ENCODE assay signal across 13 cellular contexts in genomic region chr4:152278172-152278504, GRCh38.
A peak's percentile ranks its signal among the peaks of the same experiment; 100 is the strongest.
DNase-seq lines count a peak whose midpoint lies in the region; ATAC-seq and TF ChIP-seq lines count a peak whose summit lies in the region.
"Had no signal": no experiment of that assay in that cellular context is flagged by ENCODE, and none has a peak within 500 bp of the region (broad histone marks: within the 10 kb centered on the region; RNA-seq: fewer than 3 reads in every experiment).

No MANE protein-coding gene starts in this region.

- no peak overlapping the region for H2AFZ ChIP-seq in osteoblast (ENCODE audit: low read length)
- H2AFZ ChIP-seq: GM23248 had no signal

- H3K27ac Mint-ChIP-seq in chondrocyte (ENCODE audit: unreplicated experiment), result no peak overlapping the region
- H3K27ac Mint-ChIP-seq: activated CD8-positive, alpha-beta T cell treated with anti-CD3 and anti-CD28 coated beads for 36 hours; T-cell had no signal

- peaks cover 9% of the 10 kb centered on the region for H3K27me3 Mint-ChIP-seq in chondrocyte (ENCODE audit: low read depth)
- H3K27me3 Mint-ChIP-seq: activated CD8-positive, alpha-beta T cell treated with anti-CD3 and anti-CD28 coated beads for 36 hours; CD4-positive, CD25-positive, alpha-beta regulatory T cell; T-cell had no signal

- DNase-seq in osteoblast (ENCODE audit: insufficient read length, low spot score, missing footprints) (peak; percentile 68), chondrocyte (ENCODE audit: low spot score) (no peak), MG63 (no peak), H4 (ENCODE audit: low spot score) (no peak), HEK293T (ENCODE audit: extremely low spot score) (no peak)
- DNase-seq: CD4-positive, CD25-positive, alpha-beta regulatory T cell; GM23248; T-cell had no signal

- no peaks in the 10 kb centered on the region for H3K79me2 ChIP-seq in osteoblast (ENCODE audit: insufficient read depth, low read length)

- no peaks in the 10 kb centered on the region for H3K4me1 ChIP-seq in osteoblast (ENCODE audit: insufficient read depth, low read length)

- peak; percentile 8 for ATAC-seq in GM19372 (IDR thresholded peaks at IDR 0.05; ENCODE audit: low read depth, unreplicated experiment)
- peak; percentile 37 for ATAC-seq in HG02678 (IDR thresholded peaks at IDR 0.05; ENCODE audit: unreplicated experiment)
- peak; percentile 30 for ATAC-seq in HG03520 (IDR thresholded peaks at IDR 0.05; ENCODE audit: unreplicated experiment)
- ATAC-seq: activated CD8-positive, alpha-beta T cell treated with anti-CD3 and anti-CD28 coated beads for 36 hours; T-cell had no signal

- H3K36me3 ChIP-seq in osteoblast (ENCODE audit: insufficient read depth, low read length) (no peaks in the 10 kb centered on the region), MG63 (no peaks in the 10 kb centered on the region)

- peaks cover 4% of the 10 kb centered on the region for H3K27me3 ChIP-seq in osteoblast (ENCODE audit: insufficient read depth, low read length)
- H3K27me3 ChIP-seq in MG63, result no peaks in the 10 kb centered on the region
- H3K27me3 ChIP-seq: dorsolateral prefrontal cortex had no signal

- H3K9me3 ChIP-seq in osteoblast (ENCODE audit: low read depth, low read length) (no peaks in the 10 kb centered on the region), MG63 (no peaks in the 10 kb centered on the region)

- no peak overlapping the region for H3K4me3 ChIP-seq in osteoblast (ENCODE audit: insufficient read depth, low read length)
- H3K4me3 ChIP-seq in MG63, result no peak overlapping the region
- H3K4me3 ChIP-seq: dorsolateral prefrontal cortex, GM23248 had no signal

- H4K20me1 ChIP-seq in osteoblast (ENCODE audit: insufficient read depth, low read length), result no peaks in the 10 kb centered on the region

- TF ChIP-seq CTCF in osteoblast (IDR thresholded peaks at IDR 0.05; ENCODE audit: extremely low read depth, low read depth, low read length) (no peak), chondrocyte (IDR thresholded peaks at IDR 0.05) (no peak)

- H3K27ac ChIP-seq in osteoblast (ENCODE audit: low read depth, low read length), result no peak overlapping the region
- H3K27ac ChIP-seq: GM23248 had no signal

- CTCF ChIA-PET in HEK293T (lab: Yijun Ruan, JAX), result no interaction called here

- POLR2A ChIA-PET in HEK293T (lab: Yijun Ruan, JAX), result interaction anchor here (1.0 kb wide), 1 partner anchor 12 kb away, joined by 3 read pairs; no protein-coding TSS in a partner anchor

- no peak overlapping the region for H3K4me2 ChIP-seq in osteoblast (ENCODE audit: insufficient read depth, low read length)

- no peaks in the 10 kb centered on the region for H3K9me3 Mint-ChIP-seq in chondrocyte (ENCODE audit: low read depth)
- H3K9me3 Mint-ChIP-seq: activated CD8-positive, alpha-beta T cell treated with anti-CD3 and anti-CD28 coated beads for 36 hours; T-cell had no signal

- peaks cover 12% of the 10 kb centered on the region for H3K4me1 Mint-ChIP-seq in chondrocyte (ENCODE audit: low read depth)

- no peak overlapping the region for H3K4me3 Mint-ChIP-seq in chondrocyte (ENCODE audit: unreplicated experiment)
- H3K4me3 Mint-ChIP-seq: activated CD8-positive, alpha-beta T cell treated with anti-CD3 and anti-CD28 coated beads for 36 hours; CD4-positive, CD25-positive, alpha-beta regulatory T cell; T-cell had no signal

- H3K36me3 Mint-ChIP-seq in chondrocyte (ENCODE audit: low read depth), result no peaks in the 10 kb centered on the region
- H3K36me3 Mint-ChIP-seq: T-cell had no signal

TF ChIP-seq in HEK293T, 16 proteins besides CTCF, POLR2A, EP300 and RAD21:
- no peak for TF ChIP-seq ELF4 (IDR thresholded peaks at IDR 0.05)
- no peak for TF ChIP-seq PKNOX1 (IDR thresholded peaks at IDR 0.05)
- TF ChIP-seq ARNT (IDR thresholded peaks at IDR 0.05), result no peak
- TF ChIP-seq FOXA1 (IDR thresholded peaks at IDR 0.05), result no peak
- no peak for TF ChIP-seq NFRKB (IDR thresholded peaks at IDR 0.05)
- TF ChIP-seq HDGF (IDR thresholded peaks at IDR 0.05; ENCODE audit: borderline replicate concordance), result no peak
- TF ChIP-seq LEF1 (IDR thresholded peaks at IDR 0.05; ENCODE audit: borderline replicate concordance), result no peak
- TF ChIP-seq ZNF384 (IDR thresholded peaks at IDR 0.05), result no peak
- TF ChIP-seq FOXM1 (IDR thresholded peaks at IDR 0.05; ENCODE audit: borderline replicate concordance), result no peak
